1 cellular context compared by ENCODE assay signal in the genomic region with DNA sequence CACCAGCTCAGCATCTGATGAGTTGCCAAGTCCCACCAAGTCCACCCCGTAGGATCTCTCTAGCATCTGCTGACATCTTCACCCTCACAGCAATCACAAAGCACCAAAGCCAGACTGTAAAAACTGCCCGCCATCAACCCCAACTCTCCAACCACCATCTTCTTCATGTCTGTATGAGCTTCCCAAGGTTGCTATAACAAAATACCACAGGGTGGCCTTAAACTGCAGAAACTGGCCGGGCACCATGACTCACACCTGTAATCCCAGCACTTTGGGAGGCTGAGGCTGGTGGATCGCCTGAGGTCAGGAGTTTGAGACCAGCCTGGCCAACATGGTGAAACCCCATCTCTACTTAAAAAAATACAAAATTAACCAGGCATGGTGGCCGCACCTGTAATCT. TPM values are rescaled to one million over a fixed set of nuclear protein-coding genes. Genes with fewer than 3 reads are reported as not detected.
"Had no signal": no experiment of that assay in that cellular context is flagged by ENCODE, and none has a peak within 500 bp of the region (broad histone marks: within the 10 kb centered on the region; RNA-seq: fewer than 3 reads in every experiment).

No MANE protein-coding gene starts in this region.

RNA-seq across cellular contexts. Expression of a gene that starts 25.3 kb away (rescaled TPM):
- total RNA-seq: IMR-90 had no signal
- polyA plus RNA-seq: IMR-90 had no signal
